8 cellular contexts compared by ENCODE assay signal in genomic region chr1:209627349-209628196, GRCh38. TPM values are rescaled to one million over a fixed set of nuclear protein-coding genes. Genes with fewer than 3 reads are reported as not detected.
DNase-seq lines count a peak whose midpoint lies in the region; ATAC-seq and TF ChIP-seq lines count a peak whose summit lies in the region.

No MANE protein-coding gene starts in this region.

- no peaks in the 10 kb centered on the region for H3K9me3 ChIP-seq in thoracic aorta

- no peak overlapping the region for H3K4me3 ChIP-seq in foreskin fibroblast (ENCODE audit: low read depth in 1 of 2, low read length in 2 of 2)
- H3K4me3 ChIP-seq in thoracic aorta: no peak overlapping the region

- peak; percentile 32 for DNase-seq in DMS53 treated with DMSO at 0.1 percent for 48 hours (lab: John Stamatoyannopoulos, UW; ENCODE audit: unreplicated experiment)
- DNase-seq in LHCN-M2 (ENCODE audit: low read depth): peak; percentile 73
- peak; percentile 78 for DNase-seq in RPMI8226
- DNase-seq in activated T-helper 9 cell treated with anti-CD3 and anti-CD28 coated beads, Interleukin-2, amount 50 U/mL, for 16 hours (ENCODE audit: low read depth): peak; percentile 70
- peak; percentile 49 to 82 for DNase-seq in foreskin fibroblast
- DNase-seq in omental fat pad (ENCODE audit: low spot score): peak; percentile 84
- DNase-seq in thoracic aorta (ENCODE audit: low spot score): no peak

- no peaks in the 10 kb centered on the region for H3K36me3 ChIP-seq in thoracic aorta

- H3K27me3 ChIP-seq in thoracic aorta (replicated peaks; ENCODE audit: insufficient read depth): no peaks in the 10 kb centered on the region

- TF ChIP-seq CTCF in foreskin fibroblast (IDR thresholded peaks at IDR 0.05; ENCODE audit: low read depth, low read length) (peak; percentile 99), omental fat pad (IDR thresholded peaks at IDR 0.05) (peak in 2 of 3 donors; percentile 44 to 49), thoracic aorta (IDR thresholded peaks at IDR 0.05) (peak; percentile 93)

- peaks cover 12 to 20% of the 10 kb centered on the region in 2 donors for H3K4me1 ChIP-seq in thoracic aorta (ENCODE audit: control insufficient read depth in 1 of 2, low read depth in 2 of 2)

- peak; percentile 85 for ATAC-seq in GM21723 (IDR thresholded peaks at IDR 0.05; ENCODE audit: unreplicated experiment)
- peak; percentile 70 for ATAC-seq in omental fat pad (ENCODE audit: low FRiP score)
- no peak for ATAC-seq in thoracic aorta (ENCODE audit: insufficient number of reproducible peaks, low FRiP score, low read depth)

- no peak overlapping the region for H3K27ac ChIP-seq in thoracic aorta

RNA-seq across cellular contexts. Expression of gene LAMB3, which starts 24.7 kb away (rescaled TPM):
- 3.8 and 5.3 TPM in 2 replicates for total RNA-seq in LHCN-M2 (2014; rRNA removed)
- 2.9 TPM for polyA plus RNA-seq in LHCN-M2 (2012)
- 10 to 100 TPM in 1 of 4 donors, 1 to 10 TPM in 3; 2.5 to 69.9 (median 6.3) TPM for total RNA-seq in omental fat pad
- 1 to 10 TPM; 3.4 to 5.1 TPM for total RNA-seq in thoracic aorta

RNA-seq across cellular contexts. Expression of gene CAMK1G, which starts 44.1 kb away (rescaled TPM):
- total RNA-seq in LHCN-M2 (2014; rRNA removed) (not detected in 2 replicates), omental fat pad (not detected), thoracic aorta (not detected)
- not detected for polyA plus RNA-seq in LHCN-M2 (2012)

RNA-seq across cellular contexts. Expression of gene G0S2, which starts 47.6 kb away (rescaled TPM):
- 0.77 and 1.0 TPM in 2 replicates for total RNA-seq in LHCN-M2 (2014; rRNA removed)
- 0.33 TPM for polyA plus RNA-seq in LHCN-M2 (2012)
- 1,000 to 10,000 TPM in 3 of 4 donors, 100 to 1,000 TPM in 1; 423 to 6,912 (median 1,538) TPM for total RNA-seq in omental fat pad
- total RNA-seq in thoracic aorta: 10 to 100 TPM; 11.0 to 83.5 TPM

Comparison
In these comparisons a context has a peak if more than half of its experiments do, and no peak if none do; other contexts are left out.
1. CTCF ChIP-seq: peak in every context shown above with its lines; median percentile 99 in foreskin fibroblast; 93 in thoracic aorta; 46 in omental fat pad.